In genomic region chr4:54167508-54167907, GRCh38 we compare ENCODE assay signal across 18 cellular contexts.
DNase-seq lines count a peak whose midpoint lies in the region; ATAC-seq and TF ChIP-seq lines count a peak whose summit lies in the region.
"Had no signal": no experiment of that assay in that cellular context is flagged by ENCODE, and none has a peak within 500 bp of the region (broad histone marks: within the 10 kb centered on the region; RNA-seq: fewer than 3 reads in every experiment).

No MANE protein-coding gene starts in this region.

- H3K27ac ChIP-seq in IMR-90 (ENCODE audit: insufficient read depth, low read length) (no peak overlapping the region), MM.1S (ENCODE audit: low read length) (no peak overlapping the region), trophoblast cell (ENCODE audit: low read depth, low read length) (no peak overlapping the region), sigmoid colon (no peak overlapping the region)
- H3K27ac ChIP-seq: 22Rv1; A549; BLaER1 treated with 17β-estradiol and CSF1 and Interleukin-3, amounts not matched to agents 10 nM and 100 nM; C4-2B had no signal

- H4K8ac ChIP-seq in IMR-90 (ENCODE audit: low read depth in 2 of 2, low read length in 2 of 2) = no peak overlapping the region
- H4K8ac ChIP-seq in trophoblast cell (ENCODE audit: low read depth, low read length) = no peak overlapping the region

- no peak for ATAC-seq in IMR-90 (ENCODE audit: low read depth)
- ATAC-seq: A549; CD8-positive, alpha-beta T cell had no signal

- H3K4me2 ChIP-seq in IMR-90 (ENCODE audit: low read depth, low read length) (no peak overlapping the region), MM.1S (ENCODE audit: low read depth, low read length) (no peak overlapping the region), trophoblast cell (ENCODE audit: low read length) (no peak overlapping the region)
- H3K4me2 ChIP-seq: A549; BLaER1 treated with 17β-estradiol and CSF1 and Interleukin-3, amounts not matched to agents 10 nM and 100 nM had no signal

- no peak overlapping the region for H3K9ac ChIP-seq in IMR-90 (ENCODE audit: low read depth, low read length)
- H3K9ac ChIP-seq in MM.1S (ENCODE audit: low read length) = no peak overlapping the region
- no peak overlapping the region for H3K9ac ChIP-seq in trophoblast cell (ENCODE audit: low read length)
- H3K9ac ChIP-seq: BLaER1 treated with 17β-estradiol and CSF1 and Interleukin-3, amounts not matched to agents 10 nM and 100 nM had no signal

- H3K4me1 ChIP-seq in IMR-90 (ENCODE audit: control insufficient read depth, insufficient read depth, low read length) (peaks cover 8% of the 10 kb centered on the region), MM.1S (ENCODE audit: low read length) (peaks cover 4% of the 10 kb centered on the region; the same call in 1 of the 2 replicates), trophoblast cell (ENCODE audit: control insufficient read depth in 1 of 2, insufficient read depth in 2 of 2, low read length in 2 of 2) (peaks cover 0 to 7% of the 10 kb centered on the region in 2 experiments), sigmoid colon (peaks cover 0 to 12% (median 0%) of the 10 kb centered on the region in 4 donors)
- H3K4me1 ChIP-seq: A549 had no signal

- H4K20me1 ChIP-seq in IMR-90 (ENCODE audit: insufficient read depth, low read length) = no peaks in the 10 kb centered on the region
- no peaks in the 10 kb centered on the region for H4K20me1 ChIP-seq in MM.1S (ENCODE audit: insufficient read depth, low read length)
- H4K20me1 ChIP-seq: BLaER1 treated with 17β-estradiol and CSF1 and Interleukin-3, amounts not matched to agents 10 nM and 100 nM had no signal

- DNase-seq in IMR-90 (no peak), MM.1S (peak; percentile 54), RPMI8226 (peak; percentile 3), trophoblast cell (no peak), sigmoid colon (no peak), NCI-H1048 (lab: John Stamatoyannopoulos, UW) (no peak)
- DNase-seq in stimulated activated CD8-positive, alpha-beta memory T cell treated with anti-CD3 and anti-CD28 coated beads, Interleukin-4, amount 100 ng/mL, for 48 hours = no peak
- DNase-seq: AML-193; Caco-2; Calu3; CD4-positive, alpha-beta T cell; CD8-positive, alpha-beta T cell; DMS79 treated with DMSO at 0.1 percent for 48 hours; GF-D8 had no signal

- H3K18ac ChIP-seq in IMR-90 (ENCODE audit: low read depth, low read length) (no peak overlapping the region), trophoblast cell (ENCODE audit: low read length) (no peak overlapping the region)

- H2BK12ac ChIP-seq in trophoblast cell (ENCODE audit: low read length) = peak overlapping the region; percentile 45

- H3K9me3 ChIP-seq in IMR-90 (ENCODE audit: control insufficient read depth, insufficient read depth, low read length) = no peaks in the 10 kb centered on the region
- H3K9me3 ChIP-seq in MM.1S (replicated peaks; ENCODE audit: insufficient read depth, low read length) = no peaks in the 10 kb centered on the region
- no peaks in the 10 kb centered on the region for H3K9me3 ChIP-seq in trophoblast cell (ENCODE audit: insufficient read depth, low read depth, low read length)
- H3K9me3 ChIP-seq in sigmoid colon = no peaks in the 10 kb centered on the region
- H3K9me3 ChIP-seq: A549; BLaER1 treated with 17β-estradiol and CSF1 and Interleukin-3, amounts not matched to agents 10 nM and 100 nM; Caco-2 had no signal

- no peak overlapping the region for H3K4me3 ChIP-seq in IMR-90 (ENCODE audit: insufficient read depth, low read depth, low read length)
- H3K4me3 ChIP-seq in MM.1S (ENCODE audit: low read length) = no peak overlapping the region
- no peak overlapping the region for H3K4me3 ChIP-seq in trophoblast cell (ENCODE audit: low read depth, low read length)
- no peak overlapping the region for H3K4me3 ChIP-seq in sigmoid colon
- H3K4me3 ChIP-seq: A549; BLaER1 treated with 17β-estradiol and CSF1 and Interleukin-3, amounts not matched to agents 10 nM and 100 nM had no signal

- no peak for TF ChIP-seq EP300 in sigmoid colon (IDR thresholded peaks at IDR 0.05)

- H3K27me3 ChIP-seq in IMR-90 (ENCODE audit: control insufficient read depth, insufficient read depth, low read length) (no peaks in the 10 kb centered on the region), MM.1S (replicated peaks; ENCODE audit: insufficient read depth, low read length) (no peaks in the 10 kb centered on the region), trophoblast cell (ENCODE audit: insufficient read depth, low read length) (no peaks in the 10 kb centered on the region), sigmoid colon (no peaks in the 10 kb centered on the region)
- H3K27me3 ChIP-seq: BLaER1 treated with 17β-estradiol and CSF1 and Interleukin-3, amounts not matched to agents 10 nM and 100 nM had no signal

- H2AK5ac ChIP-seq in IMR-90 (ENCODE audit: low read depth, low read length) (no peak overlapping the region), trophoblast cell (ENCODE audit: low read length) (no peak overlapping the region)

- H4K5ac ChIP-seq in IMR-90 (ENCODE audit: low read depth, low read length) = no peak overlapping the region

- dilution Hi-C loops in IMR-90 (cut with HindIII; ENCODE audit: low sequenced_read_pairs, unreplicated experiment) = no loop called here

- no peak overlapping the region for H2BK15ac ChIP-seq in IMR-90 (ENCODE audit: low read depth, low read length)

- H3K56ac ChIP-seq in IMR-90 (ENCODE audit: extremely low read depth, insufficient read depth, low read length) = no peak overlapping the region

- TF ChIP-seq POLR2A in IMR-90 (IDR thresholded peaks at IDR 0.05; ENCODE audit: low read depth, low read length) = no peak
- no peak for TF ChIP-seq POLR2A in sigmoid colon (IDR thresholded peaks at IDR 0.05)

- H2AFZ ChIP-seq in IMR-90 (replicated peaks; ENCODE audit: low read length, poor library complexity) = no peak overlapping the region
- H2AFZ ChIP-seq in MM.1S (ENCODE audit: low read length) = no peak overlapping the region
- no peak overlapping the region for H2AFZ ChIP-seq in trophoblast cell (ENCODE audit: insufficient read depth, low read length, poor library complexity)

- no peak overlapping the region for H3K23ac ChIP-seq in IMR-90 (ENCODE audit: low read depth, low read length)
- no peak overlapping the region for H3K23ac ChIP-seq in trophoblast cell (ENCODE audit: low read length)

- H2BK120ac ChIP-seq in IMR-90 (ENCODE audit: low read depth, low read length) (peak overlapping the region; percentile 33; the same call in 1 of the 2 replicates), trophoblast cell (ENCODE audit: insufficient read depth, low read length, poor library complexity) (no peak overlapping the region)

- intact Hi-C loops in IMR-90 (cut with micrococcal nuclease) (loop anchor here (5.0 kb wide), 1 partner anchor 85 kb away; no protein-coding TSS in a partner anchor), sigmoid colon (cut with DNase I) (no loop called here)

- H3K4ac ChIP-seq in IMR-90 (ENCODE audit: low read depth, low read length) (no peak overlapping the region), trophoblast cell (ENCODE audit: low read depth, low read length) (no peak overlapping the region)

- H3K14ac ChIP-seq in IMR-90 (replicated peaks; ENCODE audit: low read depth, low read length) (no peak overlapping the region), trophoblast cell (ENCODE audit: low read length) (no peak overlapping the region)

- no peaks in the 10 kb centered on the region for H3F3A ChIP-seq in MM.1S (ENCODE audit: insufficient read depth, low read length)

- peaks cover 7% of the 10 kb centered on the region for H3K9me1 ChIP-seq in IMR-90 (ENCODE audit: insufficient read depth, low read length)

- in situ Hi-C loops in IMR-90 (cut with MboI; ENCODE audit: low sequenced_read_pairs) = no loop called here

- no peak overlapping the region for H4K12ac ChIP-seq in trophoblast cell (ENCODE audit: low read depth, low read length)

- POLR2A ChIA-PET in IMR-90 (lab: Charles Lee; ENCODE audit: unreplicated experiment) = no interaction called here

- no peak overlapping the region for H2BK20ac ChIP-seq in IMR-90 (ENCODE audit: low read depth, low read length)

- BruUV-seq in IMR-90 (replicated peaks; lab: Mats Ljungman, UMichigan) = no TSS peak

- no peak overlapping the region; the same call in 1 of the 2 replicates for H4K91ac ChIP-seq in IMR-90 (ENCODE audit: insufficient read depth, low read depth, low read length)
- no peak overlapping the region for H4K91ac ChIP-seq in trophoblast cell (ENCODE audit: low read depth, low read length)

- no peak for TF ChIP-seq RAD21 in IMR-90 (IDR thresholded peaks at IDR 0.05; ENCODE audit: low read length)

- H3K79me2 ChIP-seq in MM.1S (ENCODE audit: low read length) = no peaks in the 10 kb centered on the region
- no peaks in the 10 kb centered on the region for H3K79me2 ChIP-seq in trophoblast cell (ENCODE audit: control insufficient read depth, insufficient read depth, low read length, poor library complexity)

- H2AK9ac ChIP-seq in IMR-90 (replicated peaks; ENCODE audit: low read depth, low read length, poor library complexity) = no peak overlapping the region

- TF ChIP-seq CTCF in IMR-90 (conservative IDR thresholded peaks at IDR 0.05; ENCODE audit: low read depth, low read length) = no peak
- TF ChIP-seq CTCF in MM.1S (IDR thresholded peaks at IDR 0.05; ENCODE audit: low read length) = no peak
- TF ChIP-seq CTCF in sigmoid colon (IDR thresholded peaks at IDR 0.05) = no peak

- H3K36me3 ChIP-seq in IMR-90 (ENCODE audit: control insufficient read depth, insufficient read depth, low read length) = no peaks in the 10 kb centered on the region
- H3K36me3 ChIP-seq in MM.1S (replicated peaks; ENCODE audit: insufficient read depth, low read length) = no peaks in the 10 kb centered on the region
- no peaks in the 10 kb centered on the region for H3K36me3 ChIP-seq in trophoblast cell (ENCODE audit: control insufficient read depth in 1 of 2, insufficient read depth in 2 of 2, low read length in 2 of 2)
- H3K36me3 ChIP-seq in sigmoid colon = no peaks in the 10 kb centered on the region
- H3K36me3 ChIP-seq: BLaER1 treated with 17β-estradiol and CSF1 and Interleukin-3, amounts not matched to agents 10 nM and 100 nM had no signal

- H2BK5ac ChIP-seq in IMR-90 (ENCODE audit: low read depth, low read length, poor library complexity, severe bottlenecking) (no peak overlapping the region), trophoblast cell (ENCODE audit: low read depth, low read length, poor library complexity) (no peak overlapping the region)

- H3K9me2 ChIP-seq in MM.1S (replicated peaks; ENCODE audit: insufficient read depth, low read length) = no peaks in the 10 kb centered on the region

- no peaks in the 10 kb centered on the region for H3K79me1 ChIP-seq in IMR-90 (ENCODE audit: low read depth in 1 of 2, low read length in 2 of 2)
- peaks cover 4% of the 10 kb centered on the region for H3K79me1 ChIP-seq in trophoblast cell (ENCODE audit: low read length)

- CTCF ChIA-PET in IMR-90 (lab: Yijun Ruan, JAX) = no interaction called here

- WGBS in IMR-90 (ENCODE audit: extremely low coverage in 2 of 2, insufficient read length in 1 of 2), 2 experiments = no CpG with 5 or more reads among the region's 3 CpGs
- WGBS in trophoblast cell (ENCODE audit: extremely low coverage, insufficient coverage, insufficient read length) = no CpG with 5 or more reads among the region's 3 CpGs
- WGBS in sigmoid colon, 2 donors = 87% methylated on average over 3 of the region's 3 CpGs

TF ChIP-seq in IMR-90, 13 proteins besides CTCF, POLR2A, EP300 and RAD21 (continues in another document):
- no peak for TF ChIP-seq RCOR1 (IDR thresholded peaks at IDR 0.05; ENCODE audit: insufficient replicate concordance, low read length)
- TF ChIP-seq MAZ (IDR thresholded peaks at IDR 0.05; ENCODE audit: borderline replicate concordance, low read depth, low read length) = no peak

Comparison
In these comparisons a context has a peak if more than half of its experiments do, and no peak if none do; other contexts are left out.
1. DNase-seq: peak in MM.1S (single experiment) and RPMI8226 (single experiment); none in IMR-90 (single experiment), trophoblast cell (0 of 2), sigmoid colon (single experiment), NCI-H1048 (single experiment) and stimulated activated CD8-positive, alpha-beta memory T cell treated with anti-CD3 and anti-CD28 coated beads, Interleukin-4, amount 100 ng/mL, for 48 hours (single experiment).